In the genomic region with DNA sequence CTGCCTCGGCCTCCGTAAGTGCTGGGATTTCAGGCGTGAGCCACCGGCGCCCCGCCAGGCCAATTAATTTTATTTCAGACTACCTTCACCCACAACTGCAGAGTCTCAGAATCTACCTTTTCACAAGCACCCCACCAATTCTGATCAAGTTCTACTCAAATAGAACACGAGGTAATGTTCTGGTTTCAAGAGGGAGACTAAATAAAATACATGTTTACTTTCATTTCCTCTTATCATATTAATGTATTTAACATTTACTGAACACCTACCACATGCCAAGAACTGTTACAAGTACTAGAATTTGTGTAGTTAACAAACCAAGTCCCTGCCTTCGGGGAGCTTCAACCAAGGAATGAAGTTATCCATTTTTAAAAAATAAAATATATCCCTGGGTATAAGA, we compare ENCODE assay signal across 15 cellular contexts.
"Had no signal": no experiment of that assay in that cellular context is flagged by ENCODE, and none has a peak within 500 bp of the region (broad histone marks: within the 10 kb centered on the region; RNA-seq: fewer than 3 reads in every experiment).

No MANE protein-coding gene starts in this region.

- DNase-seq: activated CD4-positive, alpha-beta T cell treated with anti-CD3 and anti-CD28 coated beads, Interleukin-2, amount 10 ng/mL, durations not matched to agents 7 days and 5 days; activated CD8-positive, alpha-beta memory T cell treated with anti-CD3 and anti-CD28 coated beads for 24 hours; activated naive CD4-positive, alpha-beta T cell; activated naive CD8-positive, alpha-beta T cell treated with anti-CD3 and anti-CD28 coated beads, Interleukin-2, amount 10 ng/mL, durations not matched to agents 7 days and 5 days; cortex of kidney; effector CD8-positive, alpha-beta T cell; foreskin fibroblast; left ventricle myocardium inferior; mucosa of descending colon; natural killer cell; retina; stimulated activated CD4-positive, alpha-beta T cell treated with anti-CD3 and anti-CD28 coated beads, Interleukin-2, amount 100 ng/mL, for 48 hours; stimulated activated naive CD4-positive, alpha-beta T cell had no signal

- H3K4me3 Mint-ChIP-seq: activated CD4-positive, alpha-beta T cell treated with anti-CD3 and anti-CD28 coated beads, Interleukin-2, amount 10 ng/mL, durations not matched to agents 7 days and 5 days; activated naive CD8-positive, alpha-beta T cell treated with anti-CD3 and anti-CD28 coated beads, Interleukin-2, amount 10 ng/mL, durations not matched to agents 7 days and 5 days; brain; central memory CD8-positive, alpha-beta T cell; natural killer cell had no signal

- ATAC-seq: mucosa of descending colon, natural killer cell had no signal

- H3K4me1 Mint-ChIP-seq: activated CD4-positive, alpha-beta T cell treated with anti-CD3 and anti-CD28 coated beads, Interleukin-2, amount 10 ng/mL, durations not matched to agents 7 days and 5 days; activated naive CD8-positive, alpha-beta T cell treated with anti-CD3 and anti-CD28 coated beads, Interleukin-2, amount 10 ng/mL, durations not matched to agents 7 days and 5 days; central memory CD8-positive, alpha-beta T cell; natural killer cell had no signal

- H3K9me3 Mint-ChIP-seq: activated CD4-positive, alpha-beta T cell treated with anti-CD3 and anti-CD28 coated beads, Interleukin-2, amount 10 ng/mL, durations not matched to agents 7 days and 5 days; activated naive CD8-positive, alpha-beta T cell treated with anti-CD3 and anti-CD28 coated beads, Interleukin-2, amount 10 ng/mL, durations not matched to agents 7 days and 5 days; brain; central memory CD8-positive, alpha-beta T cell; natural killer cell had no signal

- H3K36me3 Mint-ChIP-seq: natural killer cell had no signal

- H3K27ac Mint-ChIP-seq: activated CD4-positive, alpha-beta T cell treated with anti-CD3 and anti-CD28 coated beads, Interleukin-2, amount 10 ng/mL, durations not matched to agents 7 days and 5 days; activated naive CD8-positive, alpha-beta T cell treated with anti-CD3 and anti-CD28 coated beads, Interleukin-2, amount 10 ng/mL, durations not matched to agents 7 days and 5 days; brain; natural killer cell had no signal

- H3K27me3 Mint-ChIP-seq: activated CD4-positive, alpha-beta T cell treated with anti-CD3 and anti-CD28 coated beads, Interleukin-2, amount 10 ng/mL, durations not matched to agents 7 days and 5 days; activated naive CD8-positive, alpha-beta T cell treated with anti-CD3 and anti-CD28 coated beads, Interleukin-2, amount 10 ng/mL, durations not matched to agents 7 days and 5 days; central memory CD8-positive, alpha-beta T cell had no signal
